28 cellular contexts compared by ENCODE assay signal in the genomic region with DNA sequence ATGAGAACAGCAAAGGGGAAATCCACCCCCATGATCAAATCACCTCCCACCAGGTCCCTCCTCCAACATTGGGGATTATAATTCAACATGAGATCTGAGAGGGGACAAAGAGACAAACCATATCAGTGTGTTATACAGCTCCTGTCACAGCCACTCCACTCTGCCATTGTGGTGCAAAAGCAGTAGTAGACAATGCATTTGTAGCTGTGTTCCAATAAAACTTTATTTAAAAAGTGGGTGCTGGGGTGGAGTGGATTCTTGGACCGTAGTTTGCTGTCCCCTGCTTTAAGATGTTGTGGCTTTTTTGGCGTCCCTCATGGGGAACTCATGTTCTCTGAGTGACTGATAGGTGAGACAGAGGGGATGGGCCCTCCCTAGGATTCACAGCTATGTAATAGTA.
"Had no signal": no experiment of that assay in that cellular context is flagged by ENCODE, and none has a peak within 500 bp of the region (broad histone marks: within the 10 kb centered on the region; RNA-seq: fewer than 3 reads in every experiment).

No MANE protein-coding gene starts in this region.

- H3K36me3 ChIP-seq: esophagus squamous epithelium, gastrocnemius medialis, heart right ventricle, left lung, lower lobe of right lung had no signal

- ATAC-seq: effector memory CD8-positive, alpha-beta T cell; esophagus mucosa; gastrocnemius medialis; heart right ventricle; left cardiac atrium; left lung; left ventricle myocardium superior; lower lobe of right lung; mucosa of descending colon had no signal

- H3K27me3 Mint-ChIP-seq: effector memory CD8-positive, alpha-beta T cell had no signal

- H3K27ac ChIP-seq: epithelial cell of prostate, esophagus squamous epithelium, gastrocnemius medialis, heart right ventricle, left lung, lower lobe of right lung had no signal

- H3K4me1 ChIP-seq: gastrocnemius medialis, left lung, lower lobe of right lung had no signal

- DNase-seq: cortex of kidney; effector CD8-positive, alpha-beta T cell; effector memory CD8-positive, alpha-beta T cell; endodermal cell; erythroblast; esophagus squamous epithelium; foreskin fibroblast; foreskin melanocyte; gastrocnemius medialis; glutamatergic neuron; head of caudate nucleus; heart right ventricle; hippocampal formation; left cardiac atrium; left lung; left ventricle myocardium superior; lower lobe of right lung; mesenchymal stem cell; mucosa of descending colon; naive B cell had no signal

- H3K4me1 Mint-ChIP-seq: endodermal cell, mesothelial cell of epicardium, naive B cell had no signal

- H3K27ac Mint-ChIP-seq: dendritic cell treated with granulocyte-macrophage colony-stimulating factor and Interleukin-4, amounts not matched to agents 40 ng/mL and 50 ng/mL, for 4 days; effector memory CD8-positive, alpha-beta T cell; endodermal cell; mesothelial cell of epicardium; naive B cell had no signal

- H3K27me3 ChIP-seq: esophagus squamous epithelium, gastrocnemius medialis, heart right ventricle, left lung had no signal

- H3K4me3 ChIP-seq: esophagus squamous epithelium, gastrocnemius medialis, heart right ventricle, left lung, lower lobe of right lung, mucosa of descending colon had no signal

- H3K36me3 Mint-ChIP-seq: naive B cell had no signal

- FAIRE-seq: colon, endometrium, islet of Langerhans, keratinocyte had no signal

- H3K4me3 Mint-ChIP-seq: dendritic cell treated with granulocyte-macrophage colony-stimulating factor and Interleukin-4, amounts not matched to agents 40 ng/mL and 50 ng/mL, for 4 days; effector memory CD8-positive, alpha-beta T cell; endodermal cell; mesothelial cell of epicardium; naive B cell had no signal

- H3K9me3 ChIP-seq: esophagus squamous epithelium, gastrocnemius medialis, heart right ventricle, left lung, mucosa of descending colon had no signal
